ENCODE assay signal across 8 cellular contexts in genomic region chr22:32660292-32660691, GRCh38.
A peak's percentile ranks its signal among the peaks of the same experiment; 100 is the strongest.
DNase-seq lines count a peak whose midpoint lies in the region; ATAC-seq, FAIRE-seq and TF ChIP-seq lines count a peak whose summit lies in the region.

No MANE protein-coding gene starts in this region.

- H4K20me1 ChIP-seq in OCI-LY1 (ENCODE audit: insufficient read depth, low read length): no peaks in the 10 kb centered on the region

- H3K36me3 ChIP-seq in BJ (ENCODE audit: control insufficient read depth, insufficient read depth, low read length): no peaks in the 10 kb centered on the region
- no peaks in the 10 kb centered on the region for H3K36me3 ChIP-seq in H7 (replicated peaks; ENCODE audit: control insufficient read depth, insufficient read depth, low read length)
- no peaks in the 10 kb centered on the region for H3K36me3 ChIP-seq in OCI-LY1 (ENCODE audit: insufficient read depth, low read length)
- no peaks in the 10 kb centered on the region for H3K36me3 ChIP-seq in pancreas

- no peak overlapping the region for H3K9ac ChIP-seq in OCI-LY1 (ENCODE audit: low read length)

- FAIRE-seq in pancreas (lab: Jason Lieb, UNC): no peak

- no peak for DNase-seq in BJ (ENCODE audit: low read depth)
- DNase-seq in H7: peak; percentile 89
- DNase-seq in activated T-helper 1 cell treated with anti-CD3 and anti-CD28 coated beads, Interleukin-2, amount 50 U/mL, for 16 hours (ENCODE audit: low read depth in 1 of 2, low spot score in 1 of 2): peak; percentile 6 to 12
- DNase-seq in foreskin melanocyte: peak; percentile 69
- DNase-seq in pancreas: peak; percentile 42 to 79 (median 64)

- WGBS in pancreas, 2 donors: 11 to 20% methylated on average over 9 of the region's 9 CpGs

- H2AFZ ChIP-seq in OCI-LY1 (ENCODE audit: low read length): no peak overlapping the region

- H3K9me3 ChIP-seq in OCI-LY1 (ENCODE audit: low read length): no peaks in the 10 kb centered on the region
- H3K9me3 ChIP-seq in pancreas: no peaks in the 10 kb centered on the region

- intact Hi-C loops in pancreas (cut with DNase I): loop anchor here in 1 of 3 donors (10.0 kb wide), 1 partner anchor 135 kb away; no protein-coding TSS in a partner anchor

- no peaks in the 10 kb centered on the region for H3F3A ChIP-seq in OCI-LY1 (ENCODE audit: insufficient read depth, low read length)

- H3K4me2 ChIP-seq in OCI-LY1 (ENCODE audit: low read length): no peak overlapping the region

- CTCF ChIA-PET in BJ (lab: Yijun Ruan, JAX): interaction anchor here (0.7 to 8.0 kb wide), 34 partner anchors 9 to 341 kb away, joined by 3 to 224 read pairs (median 4); partner anchors contain the start of gene TIMP3

- TF ChIP-seq CTCF in BJ (IDR thresholded peaks at IDR 0.05; ENCODE audit: insufficient read depth, low read depth, low read length) (peak; percentile 67), OCI-LY1 (IDR thresholded peaks at IDR 0.05; ENCODE audit: low read length) (peak; percentile 74), pancreas (IDR thresholded peaks at IDR 0.05) (peak; percentile 32 to 65 (median 54))

- H3K27ac ChIP-seq in OCI-LY1 (ENCODE audit: low read depth, low read length, poor library complexity, severe bottlenecking) (no peak overlapping the region), pancreas (no peak overlapping the region)

- ATAC-seq in pancreas (peak; percentile 60 to 90 (median 85)), GM21447 (IDR thresholded peaks at IDR 0.05; ENCODE audit: unreplicated experiment) (no peak), HG02571 (IDR thresholded peaks at IDR 0.05; ENCODE audit: unreplicated experiment) (no peak)

- no peak overlapping the region for H3K4me3 ChIP-seq in BJ (ENCODE audit: low read depth, low read length)
- no peak overlapping the region for H3K4me3 ChIP-seq in H7 (ENCODE audit: insufficient read depth, low read depth, low read length)
- H3K4me3 ChIP-seq in OCI-LY1 (ENCODE audit: low read depth, low read length, poor library complexity, severe bottlenecking): no peak overlapping the region
- no peak overlapping the region for H3K4me3 ChIP-seq in pancreas

- no peaks in the 10 kb centered on the region for H3K9me2 ChIP-seq in OCI-LY1 (ENCODE audit: low read depth, low read length)

- no peaks in the 10 kb centered on the region for H3K4me1 ChIP-seq in OCI-LY1 (ENCODE audit: insufficient read depth, low read length, severe bottlenecking)
- H3K4me1 ChIP-seq in pancreas: no peaks in the 10 kb centered on the region

- H3K27me3 ChIP-seq in BJ (ENCODE audit: control insufficient read depth, insufficient read depth, low read length) (no peaks in the 10 kb centered on the region), H7 (ENCODE audit: control insufficient read depth, insufficient read depth, low read length) (no peaks in the 10 kb centered on the region), OCI-LY1 (ENCODE audit: insufficient read depth, low read length) (no peaks in the 10 kb centered on the region), pancreas (no peaks in the 10 kb centered on the region)

- POLR2A ChIA-PET in BJ (lab: Charles Lee): no interaction called here

- H3K79me2 ChIP-seq in OCI-LY1 (ENCODE audit: insufficient read depth, low read length): no peaks in the 10 kb centered on the region

Comparison
In these comparisons a context has a peak if more than half of its experiments do, and no peak if none do; other contexts are left out.
1. ATAC-seq: peak in pancreas (4 of 4); none in GM21447 (single experiment) and HG02571 (single experiment).
2. Peak in every context shown above with its lines, with median percentiles within 50 percentile points of each other: CTCF ChIP-seq.